Comparison of ENCODE assay signal across 10 cellular contexts in the genomic region with DNA sequence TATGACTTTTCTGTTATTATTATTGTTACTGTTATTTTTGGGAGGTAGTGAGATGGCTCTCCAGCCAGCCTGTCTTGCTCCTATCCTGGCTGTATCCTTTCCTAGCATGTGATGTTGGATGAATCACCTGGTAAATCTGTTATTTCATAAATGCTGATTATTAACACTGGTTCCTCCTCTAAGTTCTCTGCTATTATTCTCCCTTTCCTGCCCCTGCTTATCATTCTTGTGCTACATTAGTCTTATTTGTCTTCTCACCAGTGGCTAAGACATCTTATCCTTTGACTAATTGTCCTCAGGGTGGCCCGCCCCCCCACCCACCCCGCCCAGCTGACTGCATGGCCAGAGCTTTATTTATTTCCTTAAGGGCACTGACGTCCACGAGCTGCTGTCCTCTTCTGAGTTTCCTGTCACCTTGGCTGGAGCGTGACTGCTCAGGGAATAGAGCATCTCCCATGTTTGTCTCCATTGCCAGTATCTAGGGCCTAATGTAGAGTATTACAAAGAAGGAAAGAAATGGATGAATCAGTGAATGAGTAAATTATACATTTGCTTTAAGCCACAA.
DNase-seq lines count a peak whose midpoint lies in the region; ATAC-seq lines count a peak whose summit lies in the region.
"Had no signal": no experiment of that assay in that cellular context is flagged by ENCODE, and none has a peak within 500 bp of the region (broad histone marks: within the 10 kb centered on the region; RNA-seq: fewer than 3 reads in every experiment).

No MANE protein-coding gene starts in this region.

- H3K27ac Mint-ChIP-seq in activated T-helper 2 cell treated with anti-CD3 and anti-CD28 coated beads, Interferon-gamma antibody, Interleukin-2, Interleukin-4, amounts not matched to agents 10 μg/mL and 5 μg/mL and 100 μg/mL, durations not matched to agents 14 hours and 24 hours and 36 hours = peak overlapping the region; percentile 59
- H3K27ac Mint-ChIP-seq in immature natural killer cell = peak overlapping the region in 4 of 6 donors; percentile 9 to 80 (median 64)

- H3K9me3 Mint-ChIP-seq in activated T-helper 2 cell treated with anti-CD3 and anti-CD28 coated beads, Interferon-gamma antibody, Interleukin-2, Interleukin-4, amounts not matched to agents 10 μg/mL and 5 μg/mL and 100 μg/mL, durations not matched to agents 14 hours and 24 hours and 36 hours = no peaks in the 10 kb centered on the region
- H3K9me3 Mint-ChIP-seq in immature natural killer cell = no peaks in the 10 kb centered on the region

- no peak overlapping the region for H3K4me3 Mint-ChIP-seq in activated T-helper 2 cell treated with anti-CD3 and anti-CD28 coated beads, Interferon-gamma antibody, Interleukin-2, Interleukin-4, amounts not matched to agents 10 μg/mL and 5 μg/mL and 100 μg/mL, durations not matched to agents 14 hours and 24 hours and 36 hours (ENCODE audit: low read depth)
- peak overlapping the region in 1 of 5 donors; percentile 29 for H3K4me3 Mint-ChIP-seq in immature natural killer cell

- no peaks in the 10 kb centered on the region for H3K27me3 Mint-ChIP-seq in activated T-helper 2 cell treated with anti-CD3 and anti-CD28 coated beads, Interferon-gamma antibody, Interleukin-2, Interleukin-4, amounts not matched to agents 10 μg/mL and 5 μg/mL and 100 μg/mL, durations not matched to agents 14 hours and 24 hours and 36 hours (ENCODE audit: low read depth)
- peaks cover 0 to 8% (median 0%) of the 10 kb centered on the region in 3 donors for H3K27me3 Mint-ChIP-seq in immature natural killer cell (ENCODE audit: low read depth in 3 of 3)

- peaks cover 43% of the 10 kb centered on the region for H3K4me1 Mint-ChIP-seq in activated T-helper 2 cell treated with anti-CD3 and anti-CD28 coated beads, Interferon-gamma antibody, Interleukin-2, Interleukin-4, amounts not matched to agents 10 μg/mL and 5 μg/mL and 100 μg/mL, durations not matched to agents 14 hours and 24 hours and 36 hours (ENCODE audit: low read depth)
- H3K4me1 Mint-ChIP-seq in immature natural killer cell = peaks cover 37 to 42% of the 10 kb centered on the region in 2 donors

- intact Hi-C loops in activated T-helper 2 cell treated with anti-CD3 and anti-CD28 coated beads, Interferon-gamma antibody, Interleukin-2, Interleukin-4, amounts not matched to agents 10 μg/mL and 5 μg/mL and 100 μg/mL, durations not matched to agents 14 hours and 24 hours and 36 hours (cut with micrococcal nuclease) = loop anchor here (10.0 kb wide), 1 partner anchor 140 kb away; no protein-coding TSS in a partner anchor

- H3K36me3 Mint-ChIP-seq in activated T-helper 2 cell treated with anti-CD3 and anti-CD28 coated beads, Interferon-gamma antibody, Interleukin-2, Interleukin-4, amounts not matched to agents 10 μg/mL and 5 μg/mL and 100 μg/mL, durations not matched to agents 14 hours and 24 hours and 36 hours (ENCODE audit: low read depth) = no peaks in the 10 kb centered on the region
- H3K36me3 Mint-ChIP-seq in immature natural killer cell = no peaks in the 10 kb centered on the region

- peak; percentile 64 for DNase-seq in A172 (ENCODE audit: low spot score)
- peak; percentile 89 for DNase-seq in EH (ENCODE audit: low read depth)
- DNase-seq in activated T-helper 2 cell treated with anti-CD3 and anti-CD28 coated beads, Interferon-gamma antibody, Interleukin-2, Interleukin-4, amounts not matched to agents 10 μg/mL and 5 μg/mL and 100 μg/mL, durations not matched to agents 14 hours and 24 hours and 36 hours (ENCODE audit: low spot score) = no peak
- no peak for DNase-seq in immature natural killer cell
- DNase-seq in iPS-NIHi7 (ENCODE audit: extremely low spot score) = no peak
- DNase-seq in DMS153 treated with DMSO at 0.1 percent for 48 hours (lab: John Stamatoyannopoulos, UW; ENCODE audit: unreplicated experiment) = no peak
- DNase-seq in activated CD4-positive, alpha-beta T cell treated with anti-CD3 and anti-CD28 coated beads, Interleukin-2, amount 50 U/mL, for 1 hour = no peak
- DNase-seq: colonic mucosa had no signal

- no peak for ATAC-seq in GM21528 (IDR thresholded peaks at IDR 0.05; ENCODE audit: low FRiP score, unreplicated experiment)
- ATAC-seq: Right ventricle myocardium inferior had no signal

Comparison
In these comparisons a context has a peak if more than half of its experiments do, and no peak if none do; other contexts are left out.
1. DNase-seq: peak in A172 (single experiment) and EH (single experiment); none in activated T-helper 2 cell treated with anti-CD3 and anti-CD28 coated beads, Interferon-gamma antibody, Interleukin-2, Interleukin-4, amounts not matched to agents 10 μg/mL and 5 μg/mL and 100 μg/mL, durations not matched to agents 14 hours and 24 hours and 36 hours (single experiment), immature natural killer cell (0 of 3), iPS-NIHi7 (single experiment), DMS153 treated with DMSO at 0.1 percent for 48 hours (single experiment) and activated CD4-positive, alpha-beta T cell treated with anti-CD3 and anti-CD28 coated beads, Interleukin-2, amount 50 U/mL, for 1 hour (single experiment).